ENCODE assay signal across 11 cellular contexts in the genomic region with DNA sequence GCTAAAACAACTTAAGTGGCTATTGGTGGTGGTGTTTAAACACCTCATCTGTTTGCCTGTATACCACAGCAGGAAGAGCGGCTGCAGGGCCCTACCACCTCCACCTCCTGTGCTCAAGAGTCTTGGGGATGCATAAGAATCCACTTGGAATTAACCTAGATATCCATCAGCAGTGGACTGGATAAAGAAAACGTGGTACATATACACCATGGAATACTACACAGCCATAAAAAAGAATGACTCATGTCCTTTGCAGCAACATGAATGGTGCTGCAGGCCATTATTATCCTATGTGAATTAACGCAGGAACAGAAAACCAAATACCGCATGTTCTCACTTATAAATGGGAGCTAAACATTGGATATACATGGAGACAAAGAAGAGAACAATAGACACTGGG.
"Had no signal": no experiment of that assay in that cellular context is flagged by ENCODE, and none has a peak within 500 bp of the region (broad histone marks: within the 10 kb centered on the region; RNA-seq: fewer than 3 reads in every experiment).

No MANE protein-coding gene starts in this region.

- H3K4me1 ChIP-seq: HAP-1 had no signal

- H3K9me3 Mint-ChIP-seq: H9, HFFc6 had no signal

- FAIRE-seq: H1, H54 had no signal

- H3K27ac ChIP-seq: GM23248 had no signal

- H3K4me3 ChIP-seq: GM23248, GM23338, HAP-1 had no signal

- H3K27ac Mint-ChIP-seq: GM23338, HFFc6 had no signal

- H3K9me3 ChIP-seq: HAP-1 had no signal

- H2AFZ ChIP-seq: GM23248, GM23338 had no signal

- H3K9ac ChIP-seq: GM23248 had no signal

- ATAC-seq: GM23338, HCT116 had no signal

- H3K4me3 Mint-ChIP-seq: GM23338, H9, HFFc6 had no signal

- H3K36me3 ChIP-seq: HAP-1 had no signal

- H3K4me2 ChIP-seq: GM23338 had no signal

- DNase-seq: GM23248, GOT3, H7, H9, HCEC 1CT, HFFc6 had no signal
